ENCODE assay signal across 10 cellular contexts in the genomic region with DNA sequence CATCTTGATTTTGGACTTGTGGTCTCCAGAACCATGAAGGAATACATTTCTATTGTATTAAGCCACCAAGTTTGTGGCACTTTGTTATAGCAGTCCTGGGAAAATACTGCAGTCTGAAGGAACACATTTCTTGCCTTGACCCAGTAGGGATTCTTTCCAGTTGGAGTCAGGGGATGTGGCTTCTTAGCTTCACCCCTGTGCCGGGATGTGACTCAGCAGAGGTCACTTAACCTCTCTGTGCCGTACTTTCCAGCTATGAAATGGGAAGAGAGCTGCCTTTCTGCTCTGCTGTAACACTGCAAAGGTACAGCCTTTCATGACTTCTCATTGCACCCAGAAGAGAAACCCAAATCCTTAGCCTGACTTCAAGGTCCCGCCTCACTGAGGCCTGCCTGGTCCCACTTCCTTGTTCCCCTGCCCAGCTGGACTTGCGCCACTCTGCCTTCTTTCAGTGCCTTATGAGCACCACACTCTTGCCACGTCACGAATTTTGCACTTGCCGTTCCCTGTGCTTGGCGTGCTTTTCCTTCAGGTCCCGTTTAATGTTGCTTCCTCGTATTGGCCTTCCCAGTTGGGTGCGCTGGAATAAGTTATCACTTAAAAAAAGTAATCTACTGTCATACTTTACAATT. TPM values are rescaled to one million over a fixed set of nuclear protein-coding genes. Genes with fewer than 3 reads are reported as not detected.
DNase-seq lines count a peak whose midpoint lies in the region; TF ChIP-seq lines count a peak whose summit lies in the region.
"Had no signal": no experiment of that assay in that cellular context is flagged by ENCODE, and none has a peak within 500 bp of the region (broad histone marks: within the 10 kb centered on the region; RNA-seq: fewer than 3 reads in every experiment).

No MANE protein-coding gene starts in this region.

- no peak for TF ChIP-seq CTCF in fibroblast of the aortic adventitia (IDR thresholded peaks at IDR 0.05; ENCODE audit: insufficient read depth, low read length)

- DNase-seq in GM04503 (ENCODE audit: low read depth), result peak; percentile 26
- DNase-seq in RKO (ENCODE audit: low spot score), result peak; percentile 33
- DNase-seq in fibroblast of the aortic adventitia (ENCODE audit: low read depth), result peak; percentile 49
- peak; percentile 66 for DNase-seq in renal cortical epithelial cell (ENCODE audit: low read depth)
- DNase-seq in middle frontal gyrus (ENCODE audit: extremely low spot score, low spot score), result no peak
- DNase-seq in NCI-H526 treated with DMSO at 0.1 percent for 48 hours (lab: John Stamatoyannopoulos, UW), result no peak
- DNase-seq in NCI-H1105 treated with DMSO at 0.1 percent for 48 hours (lab: John Stamatoyannopoulos, UW), result no peak
- no peak for DNase-seq in cerebellar cortex (ENCODE audit: low spot score)

- no peak overlapping the region for H3K4me3 ChIP-seq in fibroblast of the aortic adventitia (ENCODE audit: low read depth, low read length)
- H3K4me3 ChIP-seq: skin epidermis, suprapubic skin had no signal

RNA-seq across cellular contexts. Expression of gene CHST11, which starts 24.2 kb away (rescaled TPM):
- total RNA-seq in fibroblast of the aortic adventitia (ENCODE audit: low replicate concordance) (10.8 and 13.4 TPM in 2 replicates), renal cortical epithelial cell (14.9 and 20.6 TPM in 2 replicates)

Comparison
In these comparisons a context has a peak if more than half of its experiments do, and no peak if none do; other contexts are left out.
1. DNase-seq: peak in GM04503 (single experiment), RKO (single experiment), fibroblast of the aortic adventitia (single experiment) and renal cortical epithelial cell (single experiment); none in middle frontal gyrus (single experiment), NCI-H526 treated with DMSO at 0.1 percent for 48 hours (single experiment), NCI-H1105 treated with DMSO at 0.1 percent for 48 hours (single experiment) and cerebellar cortex (single experiment).